ENCODE assay signal across 16 cellular contexts in the genomic region with DNA sequence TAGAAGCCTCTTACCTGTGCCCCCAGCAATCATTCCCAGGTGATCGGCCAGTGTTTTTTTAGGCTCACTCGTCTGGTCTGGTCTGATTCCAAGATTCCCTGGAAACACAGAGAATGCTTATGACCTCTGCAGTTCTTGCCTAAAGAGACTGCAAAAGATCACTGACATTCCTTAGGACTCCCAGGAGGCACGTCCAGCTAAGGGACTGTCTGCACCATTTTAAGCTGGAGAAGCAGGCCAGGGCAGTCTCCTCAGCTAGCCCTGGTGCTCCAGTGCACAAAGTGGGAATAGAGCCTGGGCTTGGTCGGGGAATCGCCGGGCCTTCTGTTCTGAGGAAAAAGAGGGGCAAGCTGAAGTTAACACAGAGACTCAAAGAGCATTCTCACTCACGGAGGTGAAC. TPM values are rescaled to one million over a fixed set of nuclear protein-coding genes. Genes with fewer than 3 reads are reported as not detected.
A peak's percentile ranks its signal among the peaks of the same experiment; 100 is the strongest.
DNase-seq lines count a peak whose midpoint lies in the region; ATAC-seq and TF ChIP-seq lines count a peak whose summit lies in the region.
"Had no signal": no experiment of that assay in that cellular context is flagged by ENCODE, and none has a peak within 500 bp of the region (broad histone marks: within the 10 kb centered on the region; RNA-seq: fewer than 3 reads in every experiment).

No MANE protein-coding gene starts in this region.

- no TSS peak for BruUV-seq in Calu3 (replicated peaks; lab: Mats Ljungman, UMichigan)

- H3K4me1 ChIP-seq in mesodermal cell (ENCODE audit: control insufficient read depth, insufficient read depth, low read length, poor library complexity, severe bottlenecking) = no peaks in the 10 kb centered on the region

- ATAC-seq in stimulated activated effector memory CD8-positive, alpha-beta T cell treated with anti-CD3 and anti-CD28 coated beads, Interleukin-12 subunit alpha, Interleukin-12 subunit beta, amount 100 ng/mL, for 72 hours = no peak
- no peak for ATAC-seq in HG02610 (IDR thresholded peaks at IDR 0.05; ENCODE audit: unreplicated experiment)

- no peak overlapping the region for H3K4me3 Mint-ChIP-seq in Calu3 (ENCODE audit: low read depth, unreplicated experiment)
- no peak overlapping the region for H3K4me3 Mint-ChIP-seq in stimulated activated effector memory CD8-positive, alpha-beta T cell treated with anti-CD3 and anti-CD28 coated beads, Interleukin-12 subunit alpha, Interleukin-12 subunit beta, amount 100 ng/mL, for 72 hours
- H3K4me3 Mint-ChIP-seq: CD14-positive monocyte had no signal

- H3K36me3 Mint-ChIP-seq in Calu3 (ENCODE audit: insufficient read depth, unreplicated experiment) = peaks cover 32% of the 10 kb centered on the region
- peaks cover 6% of the 10 kb centered on the region for H3K36me3 Mint-ChIP-seq in stimulated activated effector memory CD8-positive, alpha-beta T cell treated with anti-CD3 and anti-CD28 coated beads, Interleukin-12 subunit alpha, Interleukin-12 subunit beta, amount 100 ng/mL, for 72 hours

- H3K36me3 ChIP-seq in mesodermal cell (ENCODE audit: control insufficient read depth, insufficient read depth, low read length) = peaks cover 46% of the 10 kb centered on the region

- TF ChIP-seq CTCF in Calu3 (IDR thresholded peaks at IDR 0.05; ENCODE audit: unreplicated experiment) = no peak

- CTCF ChIA-PET in Calu3 (lab: Charles Lee) = interaction anchor here (1.5 kb wide), 1 partner anchor 97 kb away, joined by 10 read pairs; no protein-coding TSS in a partner anchor

- DNase-seq in Calu3 (no peak), erythroblast (lab: John Stamatoyannopoulos, UW) (no peak), SW480 (ENCODE audit: low spot score) (no peak)
- peak in 1 of 2 donors; percentile 25 for DNase-seq in stimulated activated effector memory CD8-positive, alpha-beta T cell treated with anti-CD3 and anti-CD28 coated beads, Interleukin-12 subunit alpha, Interleukin-12 subunit beta, amount 100 ng/mL, for 72 hours (ENCODE audit: low spot score in 2 of 2)
- DNase-seq in activated effector memory CD4-positive, alpha-beta T cell treated with anti-CD3 and anti-CD28 coated beads, Interleukin-2, amount 50 U/mL, for 16 hours = no peak
- DNase-seq: GDM1, Karpas-422, NCI-H187 treated with DMSO at 0.1 percent for 48 hours, NCI-H446 treated with DMSO at 0.1 percent for 48 hours, NCI-H748 treated with DMSO at 0.1 percent for 48 hours, PC-9 had no signal

- no peak for TF ChIP-seq POLR2A in erythroblast (IDR thresholded peaks at IDR 0.05; ENCODE audit: low read length)

- peak overlapping the region; percentile 70 for H3K27ac Mint-ChIP-seq in Calu3 (ENCODE audit: unreplicated experiment)
- peak overlapping the region; percentile 45 for H3K27ac Mint-ChIP-seq in stimulated activated effector memory CD8-positive, alpha-beta T cell treated with anti-CD3 and anti-CD28 coated beads, Interleukin-12 subunit alpha, Interleukin-12 subunit beta, amount 100 ng/mL, for 72 hours
- H3K27ac Mint-ChIP-seq: CD14-positive monocyte had no signal

- H3K9me3 Mint-ChIP-seq in Calu3 (ENCODE audit: low read depth, unreplicated experiment) = no peaks in the 10 kb centered on the region
- no peaks in the 10 kb centered on the region for H3K9me3 Mint-ChIP-seq in stimulated activated effector memory CD8-positive, alpha-beta T cell treated with anti-CD3 and anti-CD28 coated beads, Interleukin-12 subunit alpha, Interleukin-12 subunit beta, amount 100 ng/mL, for 72 hours

- H3K4me1 Mint-ChIP-seq in Calu3 (ENCODE audit: low read depth, unreplicated experiment) = peaks cover 38% of the 10 kb centered on the region
- peaks cover 20% of the 10 kb centered on the region for H3K4me1 Mint-ChIP-seq in stimulated activated effector memory CD8-positive, alpha-beta T cell treated with anti-CD3 and anti-CD28 coated beads, Interleukin-12 subunit alpha, Interleukin-12 subunit beta, amount 100 ng/mL, for 72 hours

- H3K9me3 ChIP-seq in mesodermal cell (ENCODE audit: control insufficient read depth, low read length) = no peaks in the 10 kb centered on the region

- WGBS in mesodermal cell (ENCODE audit: insufficient coverage in 2 of 2), 2 experiments = 85 to 86% methylated on average over 4 to 7 of the region's 7 CpGs

- intact Hi-C loops in Calu3 (cut with micrococcal nuclease; ENCODE audit: unreplicated experiment) = loop anchor here (5.0 to 10.0 kb wide), 2 partner anchors 156 to 224 kb away; partner anchors contain the start of gene PPFIBP2

- no peak overlapping the region for H3K4me3 ChIP-seq in mesodermal cell (ENCODE audit: extremely low read depth, insufficient read depth, low read length, poor library complexity, severe bottlenecking)
- H3K4me3 ChIP-seq: PC-9 had no signal

- H3K27ac ChIP-seq in cingulate gyrus (ENCODE audit: low read depth, low read length) = peak overlapping the region; percentile 96
- H3K27ac ChIP-seq in mesodermal cell (ENCODE audit: low read depth, low read length, severe bottlenecking) = peak overlapping the region; percentile 16
- H3K27ac ChIP-seq: PC-9 had no signal

- no peaks in the 10 kb centered on the region for H3K27me3 Mint-ChIP-seq in Calu3 (ENCODE audit: unreplicated experiment)

RNA-seq across cellular contexts. Expression of gene CYB5R2, which starts 4.8 kb away (rescaled TPM):
- 15.3 and 23.0 TPM in 2 replicates for total RNA-seq in Calu3 (2022)
- 20.3 TPM for polyA plus RNA-seq in mesodermal cell (2013, experiment 1 of 2)
- polyA plus RNA-seq in mesodermal cell (2013, experiment 2 of 2) = 18.1 TPM
- total RNA-seq: H4 had no signal

RNA-seq across cellular contexts. Expression of gene OVCH2, which starts 37.8 kb away (rescaled TPM):
- total RNA-seq in Calu3 (2022) = not detected in 2 replicates
- polyA plus RNA-seq in mesodermal cell (2013, experiment 1 of 2) = 0.22 TPM
- not detected for polyA plus RNA-seq in mesodermal cell (2013, experiment 2 of 2)
- polyA plus RNA-seq: CD14-positive monocyte had no signal
